In genomic region chr5:5373351-5374033, GRCh38 we compare ENCODE assay signal across 27 cellular contexts. TPM values are rescaled to one million over a fixed set of nuclear protein-coding genes. Genes with fewer than 3 reads are reported as not detected.
DNase-seq lines count a peak whose midpoint lies in the region; ATAC-seq and TF ChIP-seq lines count a peak whose summit lies in the region.
"Had no signal": no experiment of that assay in that cellular context is flagged by ENCODE, and none has a peak within 500 bp of the region (broad histone marks: within the 10 kb centered on the region; RNA-seq: fewer than 3 reads in every experiment).

No MANE protein-coding gene starts in this region.

- no peak for TF ChIP-seq EP300 in sigmoid colon (IDR thresholded peaks at IDR 0.05)

- peak; percentile 65 to 90 (median 80) for ATAC-seq in heart left ventricle
- no peak for ATAC-seq in GM19023 (IDR thresholded peaks at IDR 0.05; ENCODE audit: unreplicated experiment)
- no peak for ATAC-seq in T-cell (replicated peaks in 1 of 4)
- ATAC-seq: activated CD8-positive, alpha-beta T cell treated with anti-CD3 and anti-CD28 coated beads, Interleukin-2, amount 10 ng/mL, durations not matched to agents 7 days and 5 days; activated T-cell treated with anti-CD3 and anti-CD28 coated beads, Interleukin-2, amount 50 U/mL, for 72 hours; CD8-positive, alpha-beta T cell had no signal

- no peaks in the 10 kb centered on the region for H3K9me3 Mint-ChIP-seq in T-cell
- H3K9me3 Mint-ChIP-seq: CD8-positive, alpha-beta T cell; T-helper 2 cell treated with Interferon-gamma antibody and Interleukin-4, amounts not matched to agents 5 μg/mL and 100 μg/mL, for 36 hours had no signal

- H3K4me3 ChIP-seq in AG10803 (ENCODE audit: low read length), result no peak overlapping the region
- H3K4me3 ChIP-seq in heart left ventricle, result no peak overlapping the region
- H3K4me3 ChIP-seq in sigmoid colon, result no peak overlapping the region
- H3K4me3 ChIP-seq: breast epithelium, HAP-1, transverse colon had no signal

- H3K9me3 ChIP-seq in heart left ventricle (no peaks in the 10 kb centered on the region), sigmoid colon (no peaks in the 10 kb centered on the region)
- H3K9me3 ChIP-seq: breast epithelium, HAP-1, transverse colon had no signal

- TF ChIP-seq CTCF in AG10803 (conservative IDR thresholded peaks at IDR 0.05; ENCODE audit: low read length), result no peak
- TF ChIP-seq CTCF in RWPE1 (conservative IDR thresholded peaks at IDR 0.05; ENCODE audit: low read depth), result no peak
- TF ChIP-seq CTCF in heart left ventricle (IDR thresholded peaks at IDR 0.05), result no peak
- TF ChIP-seq CTCF in sigmoid colon (IDR thresholded peaks at IDR 0.05), result no peak

- H3K27ac ChIP-seq in RWPE1 (peak overlapping the region; percentile 59), heart left ventricle (peak overlapping the region in 7 of 12 donors; percentile 42 to 70 (median 56)), sigmoid colon (no peak overlapping the region)
- H3K27ac ChIP-seq: breast epithelium, epithelial cell of prostate, HL-60, parathyroid adenoma, transverse colon had no signal

- CTCF ChIA-PET in RWPE1 (lab: Yijun Ruan, JAX) (no interaction called here), T-cell (lab: Charles Lee) (no interaction called here)

- DNase-seq in AG10803 (ENCODE audit: low read depth) (peak; percentile 89), RWPE1 (ENCODE audit: low spot score) (no peak), heart left ventricle (peak in 3 of 5 donors; percentile 32 to 47 (median 42)), sigmoid colon (peak; percentile 80), HK-2 (ENCODE audit: unreplicated experiment) (no peak), T-cell (no peak), HUDEP-2 (lab: John Stamatoyannopoulos, UW; ENCODE audit: unreplicated experiment in 76 of 76) (no peak)
- DNase-seq: activated CD4-positive, CD25-positive, alpha-beta regulatory T cell; activated CD8-positive, alpha-beta T cell treated with anti-CD3 and anti-CD28 coated beads, Interleukin-2, amount 10 ng/mL, durations not matched to agents 7 days and 5 days; activated T-cell treated with anti-CD3 and anti-CD28 coated beads, Interleukin-2, amount 50 U/mL, for 72 hours; CD8-positive, alpha-beta T cell; DMS79 treated with DMSO at 0.1 percent for 48 hours; KBM-7; naive B cell; NCI-H1930; NCI-H446 treated with DMSO at 0.1 percent for 48 hours; SIG-M5; transverse colon had no signal

- H3K36me3 ChIP-seq in heart left ventricle (no peaks in the 10 kb centered on the region), sigmoid colon (no peaks in the 10 kb centered on the region)
- H3K36me3 ChIP-seq: breast epithelium, HAP-1, transverse colon had no signal

- intact Hi-C loops in heart left ventricle (cut with DNase I) (no loop called here), sigmoid colon (cut with DNase I) (no loop called here)

- no peaks in the 10 kb centered on the region for H3K36me3 Mint-ChIP-seq in T-cell
- H3K36me3 Mint-ChIP-seq: CD8-positive, alpha-beta T cell had no signal

- H3K27me3 ChIP-seq in heart left ventricle, result no peaks in the 10 kb centered on the region
- no peaks in the 10 kb centered on the region for H3K27me3 ChIP-seq in sigmoid colon
- H3K27me3 ChIP-seq: breast epithelium, transverse colon had no signal

- WGBS in heart left ventricle, 4 donors, result 86 to 89% (median 87%) methylated on average over 2 of the region's 2 CpGs
- 86 to 88% methylated on average over 2 of the region's 2 CpGs for WGBS in sigmoid colon, 2 donors

- no peak overlapping the region for H3K27ac Mint-ChIP-seq in T-cell
- H3K27ac Mint-ChIP-seq: activated CD8-positive, alpha-beta T cell treated with anti-CD3 and anti-CD28 coated beads, Interleukin-2, amount 10 ng/mL, durations not matched to agents 7 days and 5 days; activated naive CD8-positive, alpha-beta T cell; activated T-cell treated with anti-CD3 and anti-CD28 coated beads, Interleukin-2, amount 50 U/mL, for 72 hours; CD8-positive, alpha-beta T cell; dendritic cell treated with granulocyte-macrophage colony-stimulating factor and Interleukin-4, amounts not matched to agents 40 ng/mL and 50 ng/mL, for 4 days; T-helper 2 cell treated with Interferon-gamma antibody and Interleukin-4, amounts not matched to agents 5 μg/mL and 100 μg/mL, for 36 hours had no signal

- no peak for TF ChIP-seq POLR2A in heart left ventricle (IDR thresholded peaks at IDR 0.05)
- no peak for TF ChIP-seq POLR2A in sigmoid colon (IDR thresholded peaks at IDR 0.05)

- H3K4me1 Mint-ChIP-seq in T-cell, result no peaks in the 10 kb centered on the region
- H3K4me1 Mint-ChIP-seq: naive B cell had no signal

- peaks cover 0 to 4% of the 10 kb centered on the region in 2 donors for H3K27me3 Mint-ChIP-seq in T-cell
- H3K27me3 Mint-ChIP-seq: activated naive CD8-positive, alpha-beta T cell; dendritic cell treated with granulocyte-macrophage colony-stimulating factor and Interleukin-4, amounts not matched to agents 40 ng/mL and 50 ng/mL, for 4 days had no signal

- POLR2A ChIA-PET in RWPE1 (lab: Yijun Ruan, JAX; ENCODE audit: low non-redundant PET) (no interaction called here), T-cell (lab: Charles Lee) (no interaction called here)

- H3K4me3 Mint-ChIP-seq in T-cell, result no peak overlapping the region
- H3K4me3 Mint-ChIP-seq: activated CD8-positive, alpha-beta T cell treated with anti-CD3 and anti-CD28 coated beads, Interleukin-2, amount 10 ng/mL, durations not matched to agents 7 days and 5 days; activated naive CD8-positive, alpha-beta T cell; activated T-cell treated with anti-CD3 and anti-CD28 coated beads, Interleukin-2, amount 50 U/mL, for 72 hours; CD8-positive, alpha-beta T cell; dendritic cell treated with granulocyte-macrophage colony-stimulating factor and Interleukin-4, amounts not matched to agents 40 ng/mL and 50 ng/mL, for 4 days; naive B cell; T-helper 2 cell treated with Interferon-gamma antibody and Interleukin-4, amounts not matched to agents 5 μg/mL and 100 μg/mL, for 36 hours had no signal

- H3K4me1 ChIP-seq in heart left ventricle, result peaks cover 0 to 10% (median 0%) of the 10 kb centered on the region in 12 donors
- H3K4me1 ChIP-seq in sigmoid colon, result no peaks in the 10 kb centered on the region
- H3K4me1 ChIP-seq: breast epithelium, HAP-1, parathyroid adenoma, transverse colon had no signal

RNA-seq across cellular contexts. Expression of gene ICE1, which starts 49.0 kb away (rescaled TPM):
- total RNA-seq in heart left ventricle (10 to 100 TPM; 15.0 to 21.4 (median 19.7) TPM), sigmoid colon (10 to 100 TPM; 28.1 to 32.6 (median 30.8) TPM), T-cell (10 to 100 TPM; 37.3 to 42.9 (median 40.5) TPM)
- polyA plus RNA-seq in heart left ventricle (10 to 100 TPM in 1 of 2 donors, 1 to 10 TPM in 1; 4.8 to 11.6 TPM), sigmoid colon (1 to 10 TPM; 4.4 to 9.0 (median 4.8) TPM)

Comparison
In these comparisons a context has a peak if more than half of its experiments do, and no peak if none do; other contexts are left out.
1. DNase-seq: peak in AG10803 (single experiment), heart left ventricle (3 of 5) and sigmoid colon (single experiment); none in RWPE1 (single experiment), HK-2 (single experiment), T-cell (0 of 34) and HUDEP-2 (0 of 76).
2. H3K27ac ChIP-seq: peak in RWPE1 (single experiment) and heart left ventricle (7 of 12); none in sigmoid colon (0 of 4).
3. ATAC-seq: peak in heart left ventricle (4 of 4); none in GM19023 (single experiment) and T-cell (0 of 4).